Comparison of ENCODE assay signal across 8 cellular contexts in the genomic region with DNA sequence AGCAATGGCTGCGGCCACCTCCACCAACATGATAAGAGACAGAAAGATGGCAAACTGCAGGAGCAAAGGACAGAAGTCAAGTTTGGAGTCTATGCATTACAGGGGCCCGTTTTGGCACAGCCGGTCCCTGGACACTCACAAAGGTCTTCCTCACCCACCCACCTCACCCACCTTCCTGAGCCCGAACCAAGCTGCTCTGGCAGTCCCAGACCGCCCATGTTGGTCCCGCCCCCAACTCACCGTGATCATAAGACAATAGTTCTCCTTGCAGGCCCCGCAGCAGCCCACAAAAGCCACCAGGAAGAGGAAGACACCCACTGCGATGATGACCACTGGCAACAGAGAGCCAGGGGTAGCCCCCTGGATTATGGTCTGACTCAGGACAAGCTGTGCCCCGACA. TPM values are rescaled to one million over a fixed set of nuclear protein-coding genes. Genes with fewer than 3 reads are reported as not detected.
A peak's percentile ranks its signal among the peaks of the same experiment; 100 is the strongest.
DNase-seq lines count a peak whose midpoint lies in the region; ATAC-seq, FAIRE-seq and TF ChIP-seq lines count a peak whose summit lies in the region.

No MANE protein-coding gene starts in this region.

- H3K27ac ChIP-seq in upper lobe of right lung, result peak overlapping the region; percentile 97

- H3K4me3 Mint-ChIP-seq in activated naive CD4-positive, alpha-beta T cell treated with anti-CD3 and anti-CD28 coated beads, Interleukin-2, amount 50 U/mL, for 24 hours, result peak overlapping the region; percentile 82
- peak overlapping the region; percentile 91 for H3K4me3 Mint-ChIP-seq in chondrocyte (ENCODE audit: unreplicated experiment)

- H3K36me3 Mint-ChIP-seq in activated naive CD4-positive, alpha-beta T cell treated with anti-CD3 and anti-CD28 coated beads, Interleukin-2, amount 50 U/mL, for 24 hours, result no peaks in the 10 kb centered on the region
- H3K36me3 Mint-ChIP-seq in chondrocyte (ENCODE audit: low read depth), result peaks cover 27% of the 10 kb centered on the region

- H3K9me3 ChIP-seq in mucosa of stomach (ENCODE audit: control insufficient read depth, low read length) (no peaks in the 10 kb centered on the region), upper lobe of right lung (no peaks in the 10 kb centered on the region)

- H3K4me1 ChIP-seq in mucosa of stomach (ENCODE audit: control insufficient read depth, insufficient read depth, low read length), result peaks cover 73% of the 10 kb centered on the region
- H3K4me1 ChIP-seq in upper lobe of right lung, result peaks cover 44% of the 10 kb centered on the region

- H3K36me3 ChIP-seq in mucosa of stomach (ENCODE audit: control insufficient read depth, insufficient read depth, low read length), result peaks cover 31% of the 10 kb centered on the region
- H3K36me3 ChIP-seq in upper lobe of right lung, result peaks cover 51% of the 10 kb centered on the region

- ATAC-seq in upper lobe of right lung (no peak), HG03354 (IDR thresholded peaks at IDR 0.05; ENCODE audit: poor library complexity, severe bottlenecking, unreplicated experiment) (no peak)

- H3K27ac Mint-ChIP-seq in activated naive CD4-positive, alpha-beta T cell treated with anti-CD3 and anti-CD28 coated beads, Interleukin-2, amount 50 U/mL, for 24 hours, result peak overlapping the region; percentile 55
- peak overlapping the region; percentile 94 for H3K27ac Mint-ChIP-seq in chondrocyte (ENCODE audit: unreplicated experiment)

- intact Hi-C loops in upper lobe of right lung (cut with DNase I), result no loop called here

- H3K27me3 Mint-ChIP-seq in activated naive CD4-positive, alpha-beta T cell treated with anti-CD3 and anti-CD28 coated beads, Interleukin-2, amount 50 U/mL, for 24 hours, result no peaks in the 10 kb centered on the region
- no peaks in the 10 kb centered on the region for H3K27me3 Mint-ChIP-seq in chondrocyte (ENCODE audit: low read depth)

- TF ChIP-seq CTCF in chondrocyte (IDR thresholded peaks at IDR 0.05) (no peak), upper lobe of right lung (IDR thresholded peaks at IDR 0.05) (no peak)

- no peaks in the 10 kb centered on the region for H3K9me3 Mint-ChIP-seq in activated naive CD4-positive, alpha-beta T cell treated with anti-CD3 and anti-CD28 coated beads, Interleukin-2, amount 50 U/mL, for 24 hours
- H3K9me3 Mint-ChIP-seq in chondrocyte (ENCODE audit: low read depth), result no peaks in the 10 kb centered on the region

- H3K9ac ChIP-seq in mucosa of stomach (ENCODE audit: low read length), result peak overlapping the region; percentile 97

- peaks cover 46% of the 10 kb centered on the region for H3K4me1 Mint-ChIP-seq in activated naive CD4-positive, alpha-beta T cell treated with anti-CD3 and anti-CD28 coated beads, Interleukin-2, amount 50 U/mL, for 24 hours
- H3K4me1 Mint-ChIP-seq in chondrocyte (ENCODE audit: low read depth), result peaks cover 50% of the 10 kb centered on the region

- H3K4me3 ChIP-seq in mucosa of stomach (ENCODE audit: low read length) (no peak overlapping the region), upper lobe of right lung (peak overlapping the region; percentile 74)

- no peak for DNase-seq in activated naive CD4-positive, alpha-beta T cell (lab: John Stamatoyannopoulos, UW)
- DNase-seq in chondrocyte (ENCODE audit: low spot score), result no peak
- no peak for DNase-seq in upper lobe of right lung
- DNase-seq in NCI-H1105 (lab: John Stamatoyannopoulos, UW), result no peak
- no peak for DNase-seq in RCC 7860 (ENCODE audit: low spot score)

- H3K27me3 ChIP-seq in mucosa of stomach (ENCODE audit: control insufficient read depth, insufficient read depth, low read length), result no peaks in the 10 kb centered on the region
- no peaks in the 10 kb centered on the region for H3K27me3 ChIP-seq in upper lobe of right lung

- FAIRE-seq in RCC 7860 (lab: Jason Lieb, UNC), result no peak

RNA-seq across cellular contexts. Expression of gene CD63, which starts 1.9 kb away (rescaled TPM):
- total RNA-seq in chondrocyte (1,244 to 1,365 TPM (median 1,317 TPM) in 3 replicates), upper lobe of right lung (1,158 TPM)

RNA-seq across cellular contexts. Expression of gene RDH5, which starts 6.7 kb away (rescaled TPM):
- total RNA-seq in chondrocyte (2.3 to 3.7 TPM (median 3.2 TPM) in 3 replicates), upper lobe of right lung (6.0 TPM)

RNA-seq across cellular contexts. Expression of gene BLOC1S1, which starts 11.1 kb away (rescaled TPM):
- total RNA-seq in chondrocyte, result 67.3 to 78.4 TPM (median 77.2 TPM) in 3 replicates
- total RNA-seq in upper lobe of right lung, result 129 TPM

RNA-seq across cellular contexts. Expression of gene GDF11, which starts 16.0 kb away (rescaled TPM):
- total RNA-seq in chondrocyte (17.8 to 19.1 TPM (median 18.3 TPM) in 3 replicates), upper lobe of right lung (5.8 TPM)

RNA-seq across cellular contexts. Expression of gene ITGA7, which starts 19.2 kb away (rescaled TPM):
- 5.6 to 32.4 TPM (median 31.6 TPM) in 3 replicates for total RNA-seq in chondrocyte
- 14.7 TPM for total RNA-seq in upper lobe of right lung
